In the genomic region with DNA sequence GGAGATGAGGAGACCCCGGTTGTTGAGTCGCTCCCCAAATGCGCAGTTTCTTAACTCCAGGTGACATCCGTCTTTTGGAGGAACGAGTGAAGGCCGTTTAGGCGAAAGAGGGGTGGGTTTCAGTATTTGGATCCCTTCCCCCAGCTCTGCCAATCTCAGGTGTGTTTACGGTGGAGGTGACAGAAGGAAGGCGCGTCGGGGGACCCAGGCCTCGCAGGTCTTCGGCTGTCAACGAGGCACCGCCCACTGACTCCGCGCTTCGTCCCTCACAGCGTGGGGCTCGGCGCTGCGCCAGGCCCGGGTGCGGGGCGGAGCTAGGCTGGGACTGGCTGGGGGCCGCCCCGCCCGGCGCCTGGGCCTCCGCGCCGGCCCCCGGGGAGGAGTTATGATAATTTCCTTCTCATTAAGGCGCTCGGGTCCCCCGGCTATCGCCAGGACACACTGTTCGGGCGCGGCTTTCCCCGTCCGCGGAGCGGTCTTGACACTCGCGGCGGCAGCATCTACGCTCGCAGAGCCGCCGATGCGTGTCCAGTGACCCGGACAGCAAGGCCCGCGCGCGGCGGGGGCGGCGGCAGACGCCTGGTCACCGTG, we compare ENCODE assay signal across 9 cellular contexts. TPM values are rescaled to one million over a fixed set of nuclear protein-coding genes. Genes with fewer than 3 reads are reported as not detected.
DNase-seq lines count a peak whose midpoint lies in the region; ATAC-seq and TF ChIP-seq lines count a peak whose summit lies in the region.
"Had no signal": no experiment of that assay in that cellular context is flagged by ENCODE, and none has a peak within 500 bp of the region (broad histone marks: within the 10 kb centered on the region; RNA-seq: fewer than 3 reads in every experiment).

Gene TFAP2C, plus strand, starts transcription at position 434 of the 591 bp plus-strand sequence. CDS start 239 bp downstream, outside the sequence.

- peaks cover 79% of the 10 kb centered on the region for H3K27me3 Mint-ChIP-seq in T-helper 1 cell treated with Interleukin-12 subunit alpha and Interleukin-12 subunit beta and Interleukin-4 antibody, amounts not matched to agents 30 μg/mL and 1 μg/mL, for 36 hours (ENCODE audit: low read depth)
- peaks cover 45 to 80% (median 57%) of the 10 kb centered on the region in 5 donors for H3K27me3 Mint-ChIP-seq in naive thymus-derived CD4-positive, alpha-beta T cell

- H3K9me3 ChIP-seq in HEK293 (ENCODE audit: control insufficient read depth, insufficient read depth, low read depth, low read length) (no peaks in the 10 kb centered on the region), aorta (ENCODE audit: control insufficient read depth, low read length) (no peaks in the 10 kb centered on the region)
- H3K9me3 ChIP-seq in naive thymus-derived CD4-positive, alpha-beta T cell (ENCODE audit: control insufficient read depth in 2 of 3, low read length in 3 of 3): no peaks in the 10 kb centered on the region
- H3K9me3 ChIP-seq: neutrophil had no signal

- DNase-seq in BJ (ENCODE audit: low read depth) (no peak), epithelial cell of prostate (ENCODE audit: low read depth, low spot score) (peak; percentile 44), aorta (peak; percentile 74 to 81), NCI-H1092 treated with DMSO at 0.1 percent for 48 hours (lab: John Stamatoyannopoulos, UW) (no peak)
- peak in 1 of 9 donors; percentile 36 for DNase-seq in naive thymus-derived CD4-positive, alpha-beta T cell

- peak within 1 kb of the TSS; percentile 40 for H3K4me3 Mint-ChIP-seq in T-helper 1 cell treated with Interleukin-12 subunit alpha and Interleukin-12 subunit beta and Interleukin-4 antibody, amounts not matched to agents 30 μg/mL and 1 μg/mL, for 36 hours
- H3K4me3 Mint-ChIP-seq in naive thymus-derived CD4-positive, alpha-beta T cell: peak within 1 kb of the TSS; percentile 20 to 74 (median 62)

- H3K27ac Mint-ChIP-seq in T-helper 1 cell treated with Interleukin-12 subunit alpha and Interleukin-12 subunit beta and Interleukin-4 antibody, amounts not matched to agents 30 μg/mL and 1 μg/mL, for 36 hours: peak within 1 kb of the TSS; percentile 22
- H3K27ac Mint-ChIP-seq in naive thymus-derived CD4-positive, alpha-beta T cell: peak within 1 kb of the TSS in 1 of 9 donors; percentile 33

- peak within 1 kb of the TSS; percentile 47 for H3K27ac ChIP-seq in HEK293 (ENCODE audit: extremely low read depth, low read depth, low read length)
- peak within 1 kb of the TSS; percentile 80 for H3K27ac ChIP-seq in epithelial cell of prostate
- no peak within 1 kb of the TSS for H3K27ac ChIP-seq in naive thymus-derived CD4-positive, alpha-beta T cell (ENCODE audit: low read depth, low read length)
- no peak within 1 kb of the TSS for H3K27ac ChIP-seq in aorta (ENCODE audit: low read depth in 1 of 2, low read length in 2 of 2)
- H3K27ac ChIP-seq: neutrophil had no signal

- H3K4me1 ChIP-seq in HEK293 (ENCODE audit: control insufficient read depth, insufficient read depth, low read length) (no peaks in the 10 kb centered on the region), aorta (ENCODE audit: control insufficient read depth in 1 of 2, insufficient read depth in 2 of 2, low read length in 2 of 2) (no peaks in the 10 kb centered on the region)
- H3K4me1 ChIP-seq in naive thymus-derived CD4-positive, alpha-beta T cell (ENCODE audit: control insufficient read depth in 2 of 2, insufficient read depth in 2 of 2, low read length in 2 of 2): no peaks in the 10 kb centered on the region

- H3K4me3 ChIP-seq in BJ (ENCODE audit: low read depth, low read length) (peak within 1 kb of the TSS; percentile 63), HEK293 (ENCODE audit: low read depth, low read length) (peak within 1 kb of the TSS; percentile 78), aorta (ENCODE audit: low read length in 2 of 2) (peak within 1 kb of the TSS; percentile 0 to 34)
- no peak within 1 kb of the TSS for H3K4me3 ChIP-seq in naive thymus-derived CD4-positive, alpha-beta T cell (ENCODE audit: low read length)

- intact Hi-C loops in naive thymus-derived CD4-positive, alpha-beta T cell (cut with micrococcal nuclease): loop anchor here in 1 of 2 donors (5.0 kb wide), 1 partner anchor 298 kb away; no protein-coding TSS in a partner anchor
- intact Hi-C loops in aorta (cut with DNase I): no loop called here

- POLR2A ChIA-PET in BJ (lab: Charles Lee): interaction anchor here (0.6 kb wide), 1 partner anchor 204 kb away, joined by 3 read pairs; no protein-coding TSS in a partner anchor
- POLR2A ChIA-PET in HEK293 (lab: Yijun Ruan, JAX): interaction anchor here (1.0 kb wide), 1 partner anchor 1068 kb away, joined by 3 read pairs; no protein-coding TSS in a partner anchor
- POLR2A ChIA-PET in naive thymus-derived CD4-positive, alpha-beta T cell (lab: Charles Lee): no interaction called here

- 1% methylated on average over 51 to 62 of the region's 62 CpGs for WGBS in aorta, 2 donors

- H3K36me3 ChIP-seq in BJ (ENCODE audit: control insufficient read depth, insufficient read depth, low read length) (peaks cover 6% of the 10 kb centered on the region), HEK293 (ENCODE audit: control insufficient read depth in 2 of 2, insufficient read depth in 1 of 2, low read length in 2 of 2) (peaks cover 0 to 26% of the 10 kb centered on the region in 2 experiments; a peak in 1 of 3 replicates), aorta (ENCODE audit: control insufficient read depth in 1 of 2, insufficient read depth in 2 of 2, low read length in 1 of 2) (no peaks in the 10 kb centered on the region)
- H3K36me3 ChIP-seq in naive thymus-derived CD4-positive, alpha-beta T cell (ENCODE audit: control insufficient read depth in 2 of 3, insufficient read depth in 3 of 3, low read length in 3 of 3): no peaks in the 10 kb centered on the region
- H3K36me3 ChIP-seq: neutrophil had no signal

- TF ChIP-seq CTCF in BJ (IDR thresholded peaks at IDR 0.05; ENCODE audit: insufficient read depth, low read depth, low read length) (no peak), HEK293 (tag by site-specific recombination; IDR thresholded peaks at IDR 0.05) (no peak)

- H3K27me3 ChIP-seq in BJ (ENCODE audit: control insufficient read depth, insufficient read depth, low read length): peaks cover 3% of the 10 kb centered on the region; the same call in 1 of the 2 replicates
- H3K27me3 ChIP-seq in naive thymus-derived CD4-positive, alpha-beta T cell (ENCODE audit: control insufficient read depth in 2 of 2, insufficient read depth in 2 of 2, low read length in 2 of 2): peaks cover 0 to 12% of the 10 kb centered on the region in 2 donors
- H3K27me3 ChIP-seq in aorta (ENCODE audit: control insufficient read depth in 1 of 2, insufficient read depth in 2 of 2, low read length in 1 of 2): peaks cover 0 to 6% of the 10 kb centered on the region in 2 donors

- peaks cover 7% of the 10 kb centered on the region for H3K4me1 Mint-ChIP-seq in T-helper 1 cell treated with Interleukin-12 subunit alpha and Interleukin-12 subunit beta and Interleukin-4 antibody, amounts not matched to agents 30 μg/mL and 1 μg/mL, for 36 hours (ENCODE audit: low read depth)
- peaks cover 0 to 19% (median 11%) of the 10 kb centered on the region in 7 donors for H3K4me1 Mint-ChIP-seq in naive thymus-derived CD4-positive, alpha-beta T cell

- H3K36me3 Mint-ChIP-seq in T-helper 1 cell treated with Interleukin-12 subunit alpha and Interleukin-12 subunit beta and Interleukin-4 antibody, amounts not matched to agents 30 μg/mL and 1 μg/mL, for 36 hours (ENCODE audit: low read depth): peaks cover 4% of the 10 kb centered on the region
- H3K36me3 Mint-ChIP-seq in naive thymus-derived CD4-positive, alpha-beta T cell: peaks cover 0 to 2% (median 0%) of the 10 kb centered on the region in 5 donors

- H3K9me3 Mint-ChIP-seq in T-helper 1 cell treated with Interleukin-12 subunit alpha and Interleukin-12 subunit beta and Interleukin-4 antibody, amounts not matched to agents 30 μg/mL and 1 μg/mL, for 36 hours: no peaks in the 10 kb centered on the region
- H3K9me3 Mint-ChIP-seq in naive thymus-derived CD4-positive, alpha-beta T cell: peaks cover 0 to 4% (median 0%) of the 10 kb centered on the region in 11 donors

- CTCF ChIA-PET in BJ (lab: Yijun Ruan, JAX) (interaction anchor here (0.9 to 5.5 kb wide), 12 partner anchors 12 to 354 kb away, joined by 3 to 64 read pairs (median 6); no protein-coding TSS in a partner anchor), HEK293 (lab: Yijun Ruan, JAX) (interaction anchor here (0.5 to 1.9 kb wide), 6 partner anchors 21 to 359 kb away, joined by 3 to 6 read pairs (median 4); no protein-coding TSS in a partner anchor)
- CTCF ChIA-PET in naive thymus-derived CD4-positive, alpha-beta T cell (lab: Charles Lee): no interaction called here

- no peak for ATAC-seq in naive thymus-derived CD4-positive, alpha-beta T cell
- peak; percentile 47 for ATAC-seq in aorta (ENCODE audit: low FRiP score)
- no peak for ATAC-seq in HG02970 (IDR thresholded peaks at IDR 0.05; ENCODE audit: low FRiP score, unreplicated experiment)

TF ChIP-seq in HEK293, 187 proteins besides CTCF, POLR2A, EP300 and RAD21 (continues in another document):
- TF ChIP-seq ZNF266 (tag by site-specific recombination; IDR thresholded peaks at IDR 0.05; ENCODE audit: low read depth): no peak
- TF ChIP-seq ZNF600 (tag by site-specific recombination; IDR thresholded peaks at IDR 0.05): no peak
- no peak for TF ChIP-seq ZNF426 (tag by site-specific recombination; IDR thresholded peaks at IDR 0.05)
- 0 out of 2 replicates have a peak, but pooled peaks have one; percentile 28 for TF ChIP-seq GLIS2 (tag by site-specific recombination; IDR thresholded peaks at IDR 0.05)
- TF ChIP-seq ZNF133 (tag by site-specific recombination; IDR thresholded peaks at IDR 0.05): no peak
- TF ChIP-seq KLF17 (tag by site-specific recombination; IDR thresholded peaks at IDR 0.05): no peak
- no peak for TF ChIP-seq ZNF560 (tag by site-specific recombination; IDR thresholded peaks at IDR 0.05; ENCODE audit: borderline replicate concordance)
- peak; percentile 30 for TF ChIP-seq ZFHX2 (tag by site-specific recombination; conservative IDR thresholded peaks at IDR 0.05)

RNA-seq across cellular contexts. Expression of gene TFAP2C, which starts in this region (rescaled TPM):
- 3.9 and 4.4 TPM in 2 replicates for polyA plus RNA-seq in BJ (2011; rRNA removed)
- polyA minus RNA-seq in BJ (2011; rRNA and poly(A)+ RNA removed): 6.0 TPM in 2 replicates
- total RNA-seq in naive thymus-derived CD4-positive, alpha-beta T cell: not detected
- not detected for polyA plus RNA-seq in naive thymus-derived CD4-positive, alpha-beta T cell
- under 1 TPM; 0.39 to 0.54 TPM for total RNA-seq in aorta
- polyA plus RNA-seq in aorta: not detected

Comparison
In these comparisons a context has a peak if more than half of its experiments do, and no peak if none do; other contexts are left out.
1. Peak in DNase-seq, ATAC-seq and H3K4me3 ChIP-seq in aorta; RNA of the gene not detected or under 1 TPM.
2. H3K27ac ChIP-seq: peak in HEK293 (single experiment) and epithelial cell of prostate (single experiment); none in naive thymus-derived CD4-positive, alpha-beta T cell (single experiment) and aorta (0 of 2).